Comparison of ENCODE assay signal across 8 cellular contexts in the genomic region with DNA sequence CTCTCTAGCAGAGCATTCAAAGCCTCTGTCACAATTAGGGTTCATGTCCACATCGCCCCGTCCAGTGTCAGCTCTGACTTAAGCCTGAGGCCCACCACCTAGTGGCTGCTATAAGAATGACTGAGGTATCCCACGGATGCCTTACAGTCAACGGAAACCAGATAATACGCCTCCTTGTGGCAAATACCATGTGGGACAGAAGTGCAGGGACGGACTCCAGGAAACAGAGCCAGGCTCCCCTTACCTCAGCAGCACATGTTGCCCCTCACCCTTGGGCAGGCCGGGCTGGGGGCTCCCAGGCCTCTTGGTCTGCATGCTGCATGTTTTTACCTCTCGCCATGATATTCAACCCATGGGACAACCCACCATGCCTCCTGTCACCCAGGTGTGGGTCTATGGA.
A peak's percentile ranks its signal among the peaks of the same experiment; 100 is the strongest.
DNase-seq lines count a peak whose midpoint lies in the region; ATAC-seq and TF ChIP-seq lines count a peak whose summit lies in the region.

No MANE protein-coding gene starts in this region.

- H3K4me1 ChIP-seq in body of pancreas = no peaks in the 10 kb centered on the region

- no peak for TF ChIP-seq POLR2A in body of pancreas (IDR thresholded peaks at IDR 0.05)

- no peaks in the 10 kb centered on the region for H3K36me3 Mint-ChIP-seq in stimulated activated memory B cell treated with anti-CD40 and anti-IgM and Interleukin-4, amounts not matched to agents 10 μg/mL and 1 μg/mL and 100 μg/mL, for 72 hours

- intact Hi-C loops in body of pancreas (cut with DNase I) = no loop called here

- H3K27ac Mint-ChIP-seq in stimulated activated memory B cell treated with anti-CD40 and anti-IgM and Interleukin-4, amounts not matched to agents 10 μg/mL and 1 μg/mL and 100 μg/mL, for 72 hours = no peak overlapping the region

- TF ChIP-seq CTCF in AG09319 (IDR thresholded peaks at IDR 0.05; ENCODE audit: low read depth, low read length) = peak; percentile 62
- peak; percentile 24 to 75 (median 54) for TF ChIP-seq CTCF in body of pancreas (IDR thresholded peaks at IDR 0.05)

- no peaks in the 10 kb centered on the region for H3K36me3 ChIP-seq in body of pancreas (replicated peaks in 1 of 2; ENCODE audit: insufficient read depth in 1 of 2, low read depth in 2 of 2)

- WGBS in body of pancreas, 2 donors = 36 to 60% methylated on average over 5 to 8 of the region's 8 CpGs

- H3K4me1 Mint-ChIP-seq in stimulated activated memory B cell treated with anti-CD40 and anti-IgM and Interleukin-4, amounts not matched to agents 10 μg/mL and 1 μg/mL and 100 μg/mL, for 72 hours = no peaks in the 10 kb centered on the region

- H3K4me3 Mint-ChIP-seq in stimulated activated memory B cell treated with anti-CD40 and anti-IgM and Interleukin-4, amounts not matched to agents 10 μg/mL and 1 μg/mL and 100 μg/mL, for 72 hours = no peak overlapping the region

- H3K9me3 Mint-ChIP-seq in stimulated activated memory B cell treated with anti-CD40 and anti-IgM and Interleukin-4, amounts not matched to agents 10 μg/mL and 1 μg/mL and 100 μg/mL, for 72 hours = no peaks in the 10 kb centered on the region

- no peak for DNase-seq in AG09319 (ENCODE audit: extremely low read depth, low read depth)
- peak; percentile 82 for DNase-seq in Jurkat, Clone E6-1 (ENCODE audit: low read depth, low spot score)
- DNase-seq in SIG-M5 (lab: John Stamatoyannopoulos, UW) = peak; percentile 58
- peak; percentile 29 to 63 (median 46) for DNase-seq in body of pancreas
- DNase-seq in kidney glomerular epithelial cell (lab: John Stamatoyannopoulos, UW) = peak; percentile 62

- H3K27me3 Mint-ChIP-seq in stimulated activated memory B cell treated with anti-CD40 and anti-IgM and Interleukin-4, amounts not matched to agents 10 μg/mL and 1 μg/mL and 100 μg/mL, for 72 hours = peaks cover 11% of the 10 kb centered on the region

- ATAC-seq in GM18499 (IDR thresholded peaks at IDR 0.05; ENCODE audit: insufficient read depth, unreplicated experiment) (peak; percentile 47), body of pancreas (peak; percentile 64), GM18520 (IDR thresholded peaks at IDR 0.05; ENCODE audit: unreplicated experiment) (no peak)
- peak; percentile 65 for ATAC-seq in stimulated activated memory B cell treated with anti-CD40 and anti-IgM and Interleukin-4, amounts not matched to agents 10 μg/mL and 1 μg/mL and 100 μg/mL, for 72 hours

- peaks cover 0 to 4% of the 10 kb centered on the region in 2 donors for H3K27me3 ChIP-seq in body of pancreas

- no peak overlapping the region for H3K4me3 ChIP-seq in Jurkat, Clone E6-1 (ENCODE audit: low read length)
- H3K4me3 ChIP-seq in body of pancreas = no peak overlapping the region

- H3K27ac ChIP-seq in body of pancreas = no peak overlapping the region

- no peaks in the 10 kb centered on the region for H3K9me3 ChIP-seq in body of pancreas
